23 cellular contexts compared by ENCODE assay signal in the genomic region with DNA sequence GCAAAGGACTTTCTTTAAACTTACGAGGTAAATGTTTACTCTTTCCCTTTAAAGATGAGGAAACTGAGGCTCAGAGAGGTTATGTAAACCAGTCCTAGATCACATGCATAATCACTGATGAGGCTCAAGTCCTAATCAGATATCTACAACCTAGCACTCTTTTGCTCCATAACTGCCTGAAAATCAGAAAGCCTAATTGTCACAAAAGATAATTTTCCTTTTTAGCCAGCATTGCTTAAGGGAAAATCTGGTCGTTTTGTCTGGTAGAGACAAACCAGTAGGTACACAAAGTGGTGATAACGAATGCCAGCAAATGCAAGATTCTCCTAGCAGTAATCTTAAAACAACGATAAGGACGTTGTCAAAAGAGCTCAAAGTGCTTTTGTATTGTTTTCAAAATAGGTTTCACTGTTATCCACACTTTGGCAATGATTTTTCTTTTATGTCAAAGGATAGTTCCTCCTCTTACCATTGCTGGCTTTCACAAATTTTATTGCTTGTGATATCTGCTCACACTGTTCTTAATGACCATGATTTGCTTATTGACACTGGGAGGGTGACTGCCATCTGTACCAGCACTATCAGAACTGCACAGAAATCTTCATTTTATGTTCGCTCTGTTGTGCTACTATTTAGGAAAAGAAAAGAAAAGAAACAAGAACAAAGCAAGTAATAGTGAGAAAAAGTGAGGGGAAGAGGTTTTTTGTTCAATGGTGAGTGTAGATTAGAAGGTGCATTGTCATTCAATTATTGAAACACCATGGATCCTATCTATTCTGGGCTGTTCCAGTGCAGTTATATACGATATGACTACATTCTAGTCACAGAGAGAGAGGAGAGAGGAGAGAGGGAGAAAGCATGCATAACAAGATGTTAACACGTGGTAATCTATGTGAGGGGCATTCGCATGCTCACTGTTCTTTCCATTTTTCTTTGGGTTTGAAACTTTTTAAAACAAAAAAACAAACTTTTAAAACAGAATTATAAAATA.
"Had no signal": no experiment of that assay in that cellular context is flagged by ENCODE, and none has a peak within 500 bp of the region (broad histone marks: within the 10 kb centered on the region; RNA-seq: fewer than 3 reads in every experiment).

No MANE protein-coding gene starts in this region.

- H3K79me2 ChIP-seq: parathyroid adenoma had no signal

- DNase-seq: activated CD4-positive, alpha-beta T cell treated with anti-CD3 and anti-CD28 coated beads for 4 hours; activated CD4-positive, alpha-beta T cell treated with anti-CD3 and anti-CD28 coated beads, Interleukin-2, amount 50 U/mL, for 48 hours; activated CD4-positive, CD25-positive, alpha-beta regulatory T cell; activated effector memory CD4-positive, alpha-beta T cell treated with Interleukin-2 at 50 U/mL for 16 hours; activated naive CD4-positive, alpha-beta T cell treated with anti-CD3 and anti-CD28 coated beads for 36 hours; activated naive CD8-positive, alpha-beta T cell treated with anti-CD3 and anti-CD28 coated beads, Interleukin-2, amount 10 ng/mL, durations not matched to agents 7 days and 5 days; activated T-cell treated with anti-CD3 and anti-CD28 coated beads, Interleukin-2, amount 50 U/mL, for 48 hours; effector CD4-positive, alpha-beta T cell; erythroblast; foreskin fibroblast; immature natural killer cell; kidney glomerular epithelial cell; left ventricle myocardium superior; nephron progenitor cell; right cardiac atrium; stimulated activated CD4-positive, alpha-beta T cell treated with anti-CD3 and anti-CD28 coated beads, Interleukin-1b, Interleukin-23, amount 100 ng/mL, for 48 hours; stimulated activated naive CD8-positive, alpha-beta T cell treated with anti-CD3 and anti-CD28 coated beads, Interleukin-15, amount 100 ng/mL, for 72 hours; T-cell; tibial artery; uterus had no signal

- H3K27me3 ChIP-seq: cardiac muscle cell, tibial artery, uterus had no signal

- H3K36me3 ChIP-seq: cardiac muscle cell, tibial artery, uterus had no signal

- H3K27ac ChIP-seq: cardiac muscle cell, parathyroid adenoma, tibial artery, uterus had no signal

- H3K4me1 ChIP-seq: parathyroid adenoma, tibial artery, uterus had no signal

- FAIRE-seq: TTC549 had no signal

- ATAC-seq: left ventricle myocardium superior; right cardiac atrium; stimulated activated naive CD8-positive, alpha-beta T cell treated with anti-CD3 and anti-CD28 coated beads, Interleukin-15, amount 100 ng/mL, for 72 hours; T-cell had no signal

- H3K4me3 ChIP-seq: cardiac muscle cell, tibial artery, uterus had no signal

- H3K9me3 ChIP-seq: uterus had no signal

- H2AFZ ChIP-seq: parathyroid adenoma had no signal

- H3K9ac ChIP-seq: parathyroid adenoma had no signal
